8 cellular contexts compared by ENCODE assay signal in genomic region chr10:90319188-90319914, GRCh38.
A peak's percentile ranks its signal among the peaks of the same experiment; 100 is the strongest.
DNase-seq lines count a peak whose midpoint lies in the region; ATAC-seq and TF ChIP-seq lines count a peak whose summit lies in the region.

No MANE protein-coding gene starts in this region.

- H3K79me2 ChIP-seq in mesendoderm (ENCODE audit: control insufficient read depth, insufficient read depth, low read length) = no peaks in the 10 kb centered on the region

- no peaks in the 10 kb centered on the region for H3K79me1 ChIP-seq in mesendoderm (ENCODE audit: low read length)

- no peak overlapping the region for H3K23ac ChIP-seq in mesendoderm (ENCODE audit: low read length)

- H3K18ac ChIP-seq in mesendoderm (ENCODE audit: low read length) = no peak overlapping the region

- H4K8ac ChIP-seq in mesendoderm (ENCODE audit: low read depth, low read length) = no peak overlapping the region

- H3K9me3 ChIP-seq in uterus (no peaks in the 10 kb centered on the region), heart right ventricle (no peaks in the 10 kb centered on the region)

- intact Hi-C loops in uterus (cut with DNase I; ENCODE audit: low total_unique reads) = no loop called here
- intact Hi-C loops in heart right ventricle (cut with DNase I) = no loop called here

- H2BK5ac ChIP-seq in mesendoderm (ENCODE audit: low read length) = no peak overlapping the region

- H2AK5ac ChIP-seq in mesendoderm (ENCODE audit: low read length) = no peak overlapping the region

- H3K27me3 ChIP-seq in mesendoderm (ENCODE audit: insufficient read depth, low read length, poor library complexity) (no peaks in the 10 kb centered on the region), uterus (no peaks in the 10 kb centered on the region), heart right ventricle (no peaks in the 10 kb centered on the region)

- H3K4ac ChIP-seq in mesendoderm (ENCODE audit: low read depth, low read length) = no peak overlapping the region

- H3K4me1 ChIP-seq in mesendoderm (ENCODE audit: control insufficient read depth, low read depth, low read length) = peaks cover 3% of the 10 kb centered on the region
- no peaks in the 10 kb centered on the region for H3K4me1 ChIP-seq in uterus
- H3K4me1 ChIP-seq in heart right ventricle = no peaks in the 10 kb centered on the region

- ATAC-seq in GM21526 (IDR thresholded peaks at IDR 0.05; ENCODE audit: low FRiP score, unreplicated experiment) (peak; percentile 59), HG03575 (IDR thresholded peaks at IDR 0.05; ENCODE audit: extremely low read depth, insufficient number of reproducible peaks, low FRiP score, unreplicated experiment) (peak; percentile 61), heart right ventricle (no peak)

- no peak overlapping the region for H2BK15ac ChIP-seq in mesendoderm (replicated peaks; ENCODE audit: low read depth)

- TF ChIP-seq CTCF in uterus (IDR thresholded peaks at IDR 0.05) (no peak), heart right ventricle (IDR thresholded peaks at IDR 0.05) (no peak)

- H3K4me2 ChIP-seq in mesendoderm (ENCODE audit: low read length) = no peak overlapping the region

- no peak overlapping the region for H3K9ac ChIP-seq in mesendoderm (ENCODE audit: low read length)

- H3K27ac ChIP-seq in mesendoderm (ENCODE audit: low read depth, low read length) (peak overlapping the region; percentile 18), uterus (no peak overlapping the region), heart right ventricle (no peak overlapping the region)

- DNase-seq in DMS 273 (lab: John Stamatoyannopoulos, UW; ENCODE audit: unreplicated experiment) (peak; percentile 27), DMS 273 treated with DMSO at 0.1 percent for 48 hours (lab: John Stamatoyannopoulos, UW) (no peak), amniotic stem cell (lab: John Stamatoyannopoulos, UW) (peak; percentile 23), mesendoderm (peak; percentile 94), uterus (no peak), heart right ventricle (no peak)

- no peak overlapping the region for H4K5ac ChIP-seq in mesendoderm (ENCODE audit: low read length)

- WGBS in mesendoderm (ENCODE audit: extremely low coverage, insufficient coverage, low lambda C conversion rate) = no CpG with 5 or more reads among the region's 5 CpGs
- WGBS in heart right ventricle, 2 donors = 58 to 70% methylated on average over 5 of the region's 5 CpGs

- no peak for TF ChIP-seq POLR2A in uterus (IDR thresholded peaks at IDR 0.05)

- H2BK120ac ChIP-seq in mesendoderm (ENCODE audit: low read depth, low read length) = no peak overlapping the region

- no peak overlapping the region for H3K4me3 ChIP-seq in mesendoderm (ENCODE audit: low read length)
- H3K4me3 ChIP-seq in uterus = no peak overlapping the region
- no peak overlapping the region for H3K4me3 ChIP-seq in heart right ventricle

- no peak overlapping the region for H3K56ac ChIP-seq in mesendoderm (ENCODE audit: low read length)

- H3K36me3 ChIP-seq in mesendoderm (ENCODE audit: control insufficient read depth, insufficient read depth, low read length) (no peaks in the 10 kb centered on the region), uterus (no peaks in the 10 kb centered on the region), heart right ventricle (no peaks in the 10 kb centered on the region)

Comparison
In these comparisons a context has a peak if more than half of its experiments do, and no peak if none do; other contexts are left out.
1. DNase-seq: peak in DMS 273 (single experiment), amniotic stem cell (single experiment) and mesendoderm (single experiment); none in DMS 273 treated with DMSO at 0.1 percent for 48 hours (single experiment), uterus (0 of 2) and heart right ventricle (0 of 2).
2. ATAC-seq: peak in GM21526 (single experiment) and HG03575 (single experiment); none in heart right ventricle (0 of 8).